8 cellular contexts compared by ENCODE assay signal in genomic region chr2:240989451-240990265, GRCh38. TPM values are rescaled to one million over a fixed set of nuclear protein-coding genes. Genes with fewer than 3 reads are reported as not detected.
A peak's percentile ranks its signal among the peaks of the same experiment; 100 is the strongest.
DNase-seq lines count a peak whose midpoint lies in the region; ATAC-seq, FAIRE-seq and TF ChIP-seq lines count a peak whose summit lies in the region.

No MANE protein-coding gene starts in this region.

- H4K20me1 ChIP-seq in HepG2 (ENCODE audit: insufficient read depth, low read length), result no peaks in the 10 kb centered on the region; the same call in 1 of the 2 replicates

- no peaks in the 10 kb centered on the region for H3K27me3 Mint-ChIP-seq in WTC11 (ENCODE audit: low read depth)

- H3K36me3 ChIP-seq in BJ (ENCODE audit: control insufficient read depth, insufficient read depth, low read length) (no peaks in the 10 kb centered on the region), HepG2 (replicated peaks in 1 of 2; ENCODE audit: control insufficient read depth in 1 of 2, insufficient read depth in 2 of 2, low read length in 2 of 2) (no peaks in the 10 kb centered on the region)

- no peak for TF ChIP-seq EP300 in HepG2 (IDR thresholded peaks at IDR 0.05; ENCODE audit: low read depth in 2 of 2, low read length in 2 of 2)
- no peak for TF ChIP-seq EP300 in HepG2 (CRISPR knock-in tag; IDR thresholded peaks at IDR 0.05; ENCODE audit: borderline replicate concordance)

- TF ChIP-seq POLR2A in HepG2 (IDR thresholded peaks at IDR 0.05; ENCODE audit: insufficient read depth in 1 of 2, low read depth in 2 of 2, low read length in 2 of 2), result no peak

- CTCF ChIA-PET in BJ (lab: Yijun Ruan, JAX), result interaction anchor here (1.0 to 1.9 kb wide), 2 partner anchors 75 to 157 kb away, joined by 4 to 9 read pairs; no protein-coding TSS in a partner anchor
- CTCF ChIA-PET in WTC11 (lab: Charles Lee), result interaction anchor here (0.6 to 1.4 kb wide), 4 partner anchors 23 to 138 kb away, joined by 3 to 4 read pairs (median 3); no protein-coding TSS in a partner anchor
- CTCF ChIA-PET in HepG2 (lab: Yijun Ruan, JAX; ENCODE audit: low intra/inter-chr PET ratio, low total read pairs), result interaction anchor here (1.4 to 3.8 kb wide), 5 partner anchors 20 to 138 kb away, joined by 3 to 20 read pairs (median 11); no protein-coding TSS in a partner anchor

- no peak for DNase-seq in BJ (ENCODE audit: low read depth)
- DNase-seq in HuH-7.5 (ENCODE audit: low spot score), result peak; percentile 79
- peak; percentile 53 for DNase-seq in WTC11 (ENCODE audit: low spot score)
- peak; percentile 77 for DNase-seq in HepG2 (ENCODE audit: low spot score)
- no peak for DNase-seq in cerebellar nuclear complex (lab: John Stamatoyannopoulos, UW)
- no peak for DNase-seq in NCI-H2171 (lab: John Stamatoyannopoulos, UW)

- BruUV-seq in HepG2 (replicated peaks; lab: Mats Ljungman, UMichigan), result no TSS peak

- H3K4me3 ChIP-seq in BJ (ENCODE audit: low read depth, low read length) (no peak overlapping the region), HepG2 (replicated peaks in 1 of 3; ENCODE audit: insufficient read depth in 1 of 3, low read depth in 2 of 3, low read length in 3 of 3) (no peak overlapping the region)

- H3K9me3 ChIP-seq in HepG2 (ENCODE audit: low read length), result no peaks in the 10 kb centered on the region

- TF ChIP-seq CTCF in BJ (IDR thresholded peaks at IDR 0.05; ENCODE audit: insufficient read depth, low read depth, low read length) (peak; percentile 56), WTC11 (IDR thresholded peaks at IDR 0.05) (no peak), HepG2 (CRISPR knock-in tag; IDR thresholded peaks at IDR 0.05) (peak; percentile 92)

- no peak overlapping the region for H3K4me3 Mint-ChIP-seq in WTC11

- no peaks in the 10 kb centered on the region for H3K79me2 ChIP-seq in HepG2 (ENCODE audit: insufficient read depth, low read length)

- ATAC-seq in WTC11 (peak; percentile 76), HepG2 (peak; percentile 86), GM18907 (IDR thresholded peaks at IDR 0.05; ENCODE audit: unreplicated experiment) (no peak), HG02884 (IDR thresholded peaks at IDR 0.05; ENCODE audit: unreplicated experiment) (no peak)

- no peak overlapping the region for H2AFZ ChIP-seq in HepG2 (ENCODE audit: low read length)

- no peaks in the 10 kb centered on the region for H3K4me1 Mint-ChIP-seq in WTC11

- no peak overlapping the region for H3K27ac ChIP-seq in HepG2 (ENCODE audit: extremely low read length, insufficient read depth, low read length)

- no peak overlapping the region for H3K27ac Mint-ChIP-seq in WTC11

- in situ Hi-C loops in HepG2 (cut with HindIII; ENCODE audit: extremely low pct_ligation_motif_present, low pct_unique_long_range_greater_than_20kb), result loop anchor here (5.0 kb wide), 1 partner anchor 72 kb away; no protein-coding TSS in a partner anchor

- peak; percentile 83 for FAIRE-seq in HepG2 (lab: Jason Lieb, UNC)

- H3K9me3 Mint-ChIP-seq in WTC11, result no peaks in the 10 kb centered on the region

- no peaks in the 10 kb centered on the region for H3K36me3 Mint-ChIP-seq in WTC11

- H3K4me1 ChIP-seq in HepG2 (ENCODE audit: insufficient read depth, low read length), result peaks cover 51% of the 10 kb centered on the region

- peaks cover 2% of the 10 kb centered on the region; the same call in 1 of the 2 replicates for H3K27me3 ChIP-seq in BJ (ENCODE audit: control insufficient read depth, insufficient read depth, low read length)
- H3K27me3 ChIP-seq in HepG2 (ENCODE audit: control insufficient read depth in 1 of 2, insufficient read depth in 2 of 2, low read length in 2 of 2), result peaks cover 26 to 85% of the 10 kb centered on the region in 2 experiments

- POLR2A ChIA-PET in BJ (lab: Charles Lee), result no interaction called here
- POLR2A ChIA-PET in WTC11 (lab: Charles Lee), result no interaction called here
- POLR2A ChIA-PET in HepG2 (lab: Yijun Ruan, JAX), result no interaction called here

- TF ChIP-seq RAD21 in HepG2 (CRISPR knock-in tag; IDR thresholded peaks at IDR 0.05), result peak; percentile 95

- intact Hi-C loops in HepG2 (cut with micrococcal nuclease; ENCODE audit: unreplicated experiment), result loop anchor here (1.0 to 10.0 kb wide), 3 partner anchors 75 to 1785 kb away; no protein-coding TSS in a partner anchor

- H3K9ac ChIP-seq in HepG2 (ENCODE audit: insufficient read depth, low read depth, low read length), result no peak overlapping the region

- H3K4me2 ChIP-seq in HepG2 (ENCODE audit: low read depth, low read length), result no peak overlapping the region

- WGBS in HepG2 (ENCODE audit: low lambda C conversion rate), result 20% methylated on average over 8 of the region's 17 CpGs

TF ChIP-seq in WTC11, 78 proteins besides CTCF, POLR2A, EP300 and RAD21 (continues in another document):
- TF ChIP-seq SP1 (CRISPR knock-in tag; conservative IDR thresholded peaks at IDR 0.05) (no peak), CBFB (CRISPR knock-in tag; IDR thresholded peaks at IDR 0.05; ENCODE audit: low read depth) (no peak), PRRX2 (CRISPR knock-in tag; IDR thresholded peaks at IDR 0.05) (no peak), ATF1 (CRISPR knock-in tag; IDR thresholded peaks at IDR 0.05) (no peak), TCF7 (CRISPR knock-in tag; IDR thresholded peaks at IDR 0.05; ENCODE audit: low read depth) (no peak)
- TF ChIP-seq, protein P1, sequence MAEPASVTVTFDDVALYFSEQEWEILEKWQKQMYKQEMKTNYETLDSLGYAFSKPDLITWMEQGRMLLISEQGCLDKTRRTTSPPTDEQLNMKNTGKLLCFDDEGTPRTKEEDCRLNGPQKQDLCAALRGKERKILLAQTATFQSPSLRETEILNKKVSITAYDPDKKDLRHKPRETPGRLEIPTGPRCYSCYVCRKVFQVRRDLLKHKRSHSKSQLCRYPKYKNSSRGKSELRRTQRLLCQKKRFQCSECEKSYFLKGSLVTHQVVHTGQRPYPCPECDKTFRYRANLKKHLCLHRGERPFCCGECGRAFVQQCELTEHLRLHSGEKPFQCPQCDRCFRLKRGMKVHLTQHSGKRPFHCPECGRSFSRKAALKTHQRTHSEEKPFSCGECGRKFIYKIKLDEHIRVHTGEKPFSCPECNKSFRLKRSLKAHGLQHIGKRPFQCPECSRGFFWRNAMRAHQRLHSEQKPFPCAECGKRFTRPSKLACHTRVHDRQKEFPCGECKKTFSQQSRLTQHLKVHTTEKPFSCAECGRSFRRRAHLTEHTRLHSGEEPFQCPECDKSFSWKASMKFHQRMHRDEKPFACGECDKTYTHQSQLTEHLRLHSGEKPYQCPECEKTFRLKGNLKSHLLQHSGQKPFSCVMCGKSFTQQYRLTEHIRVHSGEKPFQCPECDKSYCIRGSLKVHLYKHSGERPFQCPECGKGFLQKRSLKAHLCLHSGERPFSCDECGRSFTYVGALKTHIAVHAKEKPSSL (CRISPR knock-in tag; conservative IDR thresholded peaks at IDR 0.05), result no peak

TF ChIP-seq in HepG2, 621 proteins besides CTCF, POLR2A, EP300 and RAD21 (continues in another document):
- TF ChIP-seq AHR (CRISPR knock-in tag; IDR thresholded peaks at IDR 0.05), result peak; percentile 82; the same call in 1 of the 2 replicates
- TF ChIP-seq ZNF574 (CRISPR knock-in tag; IDR thresholded peaks at IDR 0.05), result peak; percentile 33; the same call in 1 of the 2 replicates
- TF ChIP-seq IRF2 (CRISPR knock-in tag; IDR thresholded peaks at IDR 0.05), result 0 out of 2 replicates have a peak, but pooled peaks have one; percentile 30

RNA-seq across cellular contexts. Expression of gene SNED1, which starts 8.8 kb away (rescaled TPM):
- polyA plus RNA-seq in BJ (2011; rRNA removed) (1.8 and 3.9 TPM in 2 replicates), HepG2 (2011; rRNA removed) (0.35 and 0.65 TPM in 2 replicates)
- polyA minus RNA-seq in BJ (2011; rRNA and poly(A)+ RNA removed), result 7.1 and 7.7 TPM in 2 replicates
- total RNA-seq in WTC11 (2021) (2.5 to 3.2 TPM (median 2.7 TPM) in 3 replicates), HepG2 (2016; rRNA removed; fragmentation: Illumina TruSeq; extraction: Trizol) (0.15 TPM in 1 of 2 replicates, not detected in the other)
- total RNA-seq in HepG2 (2016; cell fraction: cytosol; rRNA removed; fragmentation: Illumina TruSeq; extraction: Trizol; ENCODE audit: low read depth), result 0.09 and 0.10 TPM in 2 replicates
- 0.03 and 0.26 TPM in 2 replicates for total RNA-seq in HepG2 (2016; cell fraction: insoluble cytoplasmic fraction; rRNA removed; fragmentation: Illumina TruSeq; extraction: Trizol)
- total RNA-seq in HepG2 (2016; cell fraction: membrane; rRNA removed; fragmentation: Illumina TruSeq; extraction: Trizol), result 0.10 and 0.12 TPM in 2 replicates
- total RNA-seq in HepG2 (2016; cell fraction: nucleus; rRNA removed; fragmentation: Illumina TruSeq; extraction: Trizol), result 0.13 and 0.62 TPM in 2 replicates
- polyA plus RNA-seq in HepG2 (2011; cell fraction: cytosol; rRNA removed), result 0.06 and 0.32 TPM in 2 replicates
- polyA plus RNA-seq in HepG2 (2011; cell fraction: nucleus; rRNA removed), result 1.2 and 1.4 TPM in 2 replicates
- 0.31 and 0.46 TPM in 2 replicates for polyA plus RNA-seq in HepG2 (2012)
- polyA plus RNA-seq in HepG2 (2016; cell fraction: cytosol; fragmentation: Illumina TruSeq; extraction: Trizol; ENCODE audit: low read depth), result 0.03 and 0.10 TPM in 2 replicates
- 0.04 and 0.24 TPM in 2 replicates for polyA plus RNA-seq in HepG2 (2016; cell fraction: insoluble cytoplasmic fraction; fragmentation: Illumina TruSeq; extraction: Trizol; ENCODE audit: low read depth)
- 0.02 and 0.09 TPM in 2 replicates for polyA plus RNA-seq in HepG2 (2016; cell fraction: membrane; fragmentation: Illumina TruSeq; extraction: Trizol; ENCODE audit: low read depth)
- 0.19 and 1.7 TPM in 2 replicates for polyA plus RNA-seq in HepG2 (2016; cell fraction: nucleus; fragmentation: Illumina TruSeq; extraction: Trizol; ENCODE audit: insufficient read depth, low read depth)
- polyA minus RNA-seq in HepG2 (2011; rRNA and poly(A)+ RNA removed; ENCODE audit: low replicate concordance), result 0.96 and 3.2 TPM in 2 replicates
- 0.44 and 0.79 TPM in 2 replicates for polyA minus RNA-seq in HepG2 (2011; cell fraction: cytosol; rRNA and poly(A)+ RNA removed)
- polyA minus RNA-seq in HepG2 (2011; cell fraction: nucleus; rRNA and poly(A)+ RNA removed), result 0.52 and 0.99 TPM in 2 replicates

Comparison
In these comparisons a context has a peak if more than half of its experiments do, and no peak if none do; other contexts are left out.
1. DNase-seq: peak in HuH-7.5 (single experiment), WTC11 (single experiment) and HepG2 (single experiment); none in BJ (single experiment), cerebellar nuclear complex (0 of 2) and NCI-H2171 (single experiment).
2. ATAC-seq: peak in WTC11 (single experiment) and HepG2 (single experiment); none in GM18907 (single experiment) and HG02884 (single experiment).